Comparison of ENCODE assay signal across 18 cellular contexts in the genomic region with DNA sequence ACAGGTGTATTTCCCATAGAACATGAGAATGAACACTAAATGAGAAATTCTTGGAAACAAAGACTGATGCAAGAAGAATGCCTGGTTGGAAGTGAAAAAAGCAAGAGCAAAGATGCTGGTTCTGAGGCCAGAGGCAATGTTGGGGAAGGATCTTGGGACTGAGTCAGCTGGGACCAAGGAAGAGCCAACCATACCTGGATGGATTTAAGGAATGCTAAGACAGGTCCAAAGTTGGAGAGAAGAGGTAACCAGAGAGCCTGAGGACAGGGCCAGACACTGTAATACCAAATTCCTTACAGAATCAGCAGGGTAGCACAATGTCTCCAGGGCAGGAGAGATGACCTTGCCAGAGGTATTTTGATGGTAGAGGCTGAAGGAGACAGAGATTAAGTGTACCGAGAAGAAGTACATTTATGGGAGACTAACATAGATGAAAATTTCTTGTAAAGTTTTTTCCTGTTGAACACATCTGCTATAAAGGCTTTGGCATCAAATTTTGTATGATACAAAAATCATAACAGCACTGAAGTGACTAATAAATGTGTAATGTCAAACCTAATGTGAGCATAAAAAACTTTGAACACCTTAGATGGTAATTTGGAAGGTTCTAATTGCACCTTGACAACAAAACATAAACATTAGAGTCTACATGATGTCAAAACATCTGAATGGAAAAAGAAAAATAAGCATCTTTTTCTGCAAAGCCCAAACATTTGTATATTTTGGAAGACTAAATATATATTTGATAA.
DNase-seq lines count a peak whose midpoint lies in the region; ATAC-seq, FAIRE-seq and TF ChIP-seq lines count a peak whose summit lies in the region.
"Had no signal": no experiment of that assay in that cellular context is flagged by ENCODE, and none has a peak within 500 bp of the region (broad histone marks: within the 10 kb centered on the region; RNA-seq: fewer than 3 reads in every experiment).

No MANE protein-coding gene starts in this region.

- no peak for FAIRE-seq in D721Med (lab: Jason Lieb, UNC)

- no peak overlapping the region for H3K4me2 ChIP-seq in OCI-LY1 (ENCODE audit: low read length)

- H3K9me2 ChIP-seq in OCI-LY1 (ENCODE audit: low read depth, low read length) = no peaks in the 10 kb centered on the region

- no TSS peak for BruUV-seq in Calu3 (replicated peaks; lab: Mats Ljungman, UMichigan)

- peaks cover 8% of the 10 kb centered on the region for H3K36me3 Mint-ChIP-seq in Calu3 (ENCODE audit: insufficient read depth, unreplicated experiment)
- H3K36me3 Mint-ChIP-seq: brain had no signal

- H3K9me3 ChIP-seq in OCI-LY1 (ENCODE audit: low read length) = no peaks in the 10 kb centered on the region
- no peaks in the 10 kb centered on the region for H3K9me3 ChIP-seq in gastrocnemius medialis
- H3K9me3 ChIP-seq: lower lobe of right lung had no signal

- TF ChIP-seq CTCF in Calu3 (IDR thresholded peaks at IDR 0.05; ENCODE audit: unreplicated experiment) = no peak
- no peak for TF ChIP-seq CTCF in OCI-LY1 (IDR thresholded peaks at IDR 0.05; ENCODE audit: low read length)
- no peak for TF ChIP-seq CTCF in foreskin keratinocyte (conservative IDR thresholded peaks at IDR 0.05)
- TF ChIP-seq CTCF in gastrocnemius medialis (IDR thresholded peaks at IDR 0.05 in 4 of 5, conservative IDR thresholded peaks at IDR 0.05 in 1 of 5) = no peak
- no peak for TF ChIP-seq CTCF in D721Med (IDR thresholded peaks at IDR 0.05; ENCODE audit: insufficient read depth, missing control alignments)

- no peaks in the 10 kb centered on the region for H3F3A ChIP-seq in OCI-LY1 (ENCODE audit: insufficient read depth, low read length)

- CTCF ChIA-PET in Calu3 (lab: Charles Lee) = interaction anchor here (1.0 kb wide), 2 partner anchors 14 to 223 kb away, joined by 3 to 7 read pairs; no protein-coding TSS in a partner anchor

- no peak for TF ChIP-seq POLR2A in gastrocnemius medialis (IDR thresholded peaks at IDR 0.05)

- DNase-seq in Calu3 (no peak), foreskin keratinocyte (peak in 1 of 2 donors; percentile 60), gastrocnemius medialis (no peak), D341Med (ENCODE audit: low spot score) (no peak), D721Med (ENCODE audit: insufficient read length, low spot score) (no peak), foreskin melanocyte (no peak)
- DNase-seq: activated gamma-delta T cell treated with Interleukin-2 at 50 U/mL for 16 hours; C1 segment of cervical spinal cord; effector CD4-positive, alpha-beta T cell; lower lobe of right lung; NCI-H510A treated with DMSO at 0.1 percent for 48 hours; stimulated activated naive CD8-positive, alpha-beta T cell treated with anti-CD3 and anti-CD28 coated beads, Interleukin-15, Interleukin-2, amounts not matched to agents 100 U/mL and 50 U/mL, for 24 hours had no signal

- H3K27me3 ChIP-seq in OCI-LY1 (ENCODE audit: insufficient read depth, low read length) = no peaks in the 10 kb centered on the region
- no peaks in the 10 kb centered on the region for H3K27me3 ChIP-seq in foreskin keratinocyte
- no peaks in the 10 kb centered on the region for H3K27me3 ChIP-seq in gastrocnemius medialis

- no peak overlapping the region for H3K4me3 Mint-ChIP-seq in Calu3 (ENCODE audit: low read depth, unreplicated experiment)
- H3K4me3 Mint-ChIP-seq: brain, neural crest cell had no signal

- no peak overlapping the region for H2AFZ ChIP-seq in OCI-LY1 (ENCODE audit: low read length)

- peak overlapping the region; percentile 82 for H3K27ac Mint-ChIP-seq in Calu3 (ENCODE audit: unreplicated experiment)

- in situ Hi-C loops in gastrocnemius medialis (cut with MboI; ENCODE audit: low sequenced_read_pairs in 4 of 4) = no loop called here

- H3K27me3 Mint-ChIP-seq in Calu3 (ENCODE audit: unreplicated experiment) = no peaks in the 10 kb centered on the region
- H3K27me3 Mint-ChIP-seq: brain had no signal

- ATAC-seq in foreskin keratinocyte = no peak
- no peak for ATAC-seq in gastrocnemius medialis
- no peak for ATAC-seq in GM21528 (IDR thresholded peaks at IDR 0.05; ENCODE audit: low FRiP score, unreplicated experiment)
- ATAC-seq: PC-3; SK-N-SH treated with all-trans-retinoic acid at 6 μM for 48 hours; stimulated activated naive CD8-positive, alpha-beta T cell treated with anti-CD3 and anti-CD28 coated beads, Interleukin-15, Interleukin-2, amounts not matched to agents 100 U/mL and 50 U/mL, for 24 hours had no signal

- H3K9ac ChIP-seq in OCI-LY1 (ENCODE audit: low read length) = no peak overlapping the region

- H3K36me3 ChIP-seq in OCI-LY1 (ENCODE audit: insufficient read depth, low read length) = no peaks in the 10 kb centered on the region
- no peaks in the 10 kb centered on the region for H3K36me3 ChIP-seq in gastrocnemius medialis
- H3K36me3 ChIP-seq: lower lobe of right lung had no signal

- H3K9me3 Mint-ChIP-seq in Calu3 (ENCODE audit: low read depth, unreplicated experiment) = no peaks in the 10 kb centered on the region
- H3K9me3 Mint-ChIP-seq: neural crest cell had no signal

- no peaks in the 10 kb centered on the region for H4K20me1 ChIP-seq in OCI-LY1 (ENCODE audit: insufficient read depth, low read length)

- intact Hi-C loops in Calu3 (cut with micrococcal nuclease; ENCODE audit: unreplicated experiment) = loop anchor here (10.0 kb wide), 1 partner anchor 149 kb away; no protein-coding TSS in a partner anchor
- intact Hi-C loops in gastrocnemius medialis (cut with DNase I; ENCODE audit: low total_unique reads) = no loop called here

- H3K27ac ChIP-seq in OCI-LY1 (ENCODE audit: low read depth, low read length, poor library complexity, severe bottlenecking) (peak overlapping the region; percentile 22), foreskin keratinocyte (peak overlapping the region; percentile 30), gastrocnemius medialis (peak overlapping the region; percentile 87 to 98 (median 90))

- peaks cover 50% of the 10 kb centered on the region for H3K4me1 Mint-ChIP-seq in Calu3 (ENCODE audit: low read depth, unreplicated experiment)

- no peak overlapping the region for H3K4me3 ChIP-seq in OCI-LY1 (ENCODE audit: low read depth, low read length, poor library complexity, severe bottlenecking)
- H3K4me3 ChIP-seq in gastrocnemius medialis = no peak overlapping the region
- H3K4me3 ChIP-seq: lower lobe of right lung had no signal

- H3K4me1 ChIP-seq in OCI-LY1 (ENCODE audit: insufficient read depth, low read length, severe bottlenecking) = peaks cover 56% of the 10 kb centered on the region
- peaks cover 40% of the 10 kb centered on the region for H3K4me1 ChIP-seq in foreskin keratinocyte
- H3K4me1 ChIP-seq in gastrocnemius medialis = peaks cover 32 to 33% of the 10 kb centered on the region in 2 donors

- H3K79me2 ChIP-seq in OCI-LY1 (ENCODE audit: insufficient read depth, low read length) = no peaks in the 10 kb centered on the region

Comparison
In these comparisons a context has a peak if more than half of its experiments do, and no peak if none do; other contexts are left out.
1. H3K27ac ChIP-seq: peak in every context shown above with its lines; median percentile 90 in gastrocnemius medialis; 30 in foreskin keratinocyte; 22 in OCI-LY1.